Comparison of ENCODE assay signal across 8 cellular contexts in the genomic region with DNA sequence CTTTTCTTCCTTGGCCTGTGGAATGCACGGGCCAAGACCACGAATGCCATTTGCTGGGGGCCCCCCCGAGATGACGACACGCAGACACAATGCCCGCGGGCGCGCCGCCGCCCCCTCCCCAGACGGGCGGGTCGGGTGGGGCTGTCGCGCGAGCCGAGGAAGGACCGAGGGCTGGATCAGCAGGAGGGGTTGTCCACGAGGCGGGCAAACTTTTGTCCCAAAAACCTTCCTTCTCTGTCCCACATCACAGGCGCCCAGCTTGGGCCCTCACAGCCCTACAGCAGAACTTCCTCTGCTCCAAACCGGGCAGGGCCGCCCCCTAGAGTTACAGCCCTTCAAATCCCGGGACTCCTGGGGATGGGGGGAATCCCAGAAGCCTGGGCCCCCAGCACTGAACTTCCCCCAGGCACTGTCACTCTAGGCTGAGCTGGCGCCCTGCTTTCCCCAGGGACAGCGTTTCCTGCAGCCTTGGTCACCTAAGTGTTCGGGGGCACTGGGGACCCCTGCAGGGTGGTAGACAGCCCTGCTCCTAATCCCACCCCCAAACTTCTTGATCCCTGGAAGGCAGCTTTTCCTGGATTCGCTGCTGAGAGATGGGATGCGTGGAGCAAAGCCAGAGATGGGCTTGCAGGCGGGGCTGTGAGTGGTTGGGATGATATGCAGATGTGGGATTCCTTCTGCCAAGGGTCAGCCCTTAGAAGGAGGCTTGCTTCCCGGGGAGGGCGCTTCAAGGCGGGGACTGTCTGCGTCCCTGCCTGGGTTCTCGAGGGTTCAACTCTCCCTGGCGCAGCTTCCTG. TPM values are rescaled to one million over a fixed set of nuclear protein-coding genes. Genes with fewer than 3 reads are reported as not detected.
DNase-seq lines count a peak whose midpoint lies in the region; ATAC-seq, FAIRE-seq and TF ChIP-seq lines count a peak whose summit lies in the region.

No MANE protein-coding gene starts in this region.

- no peak for ATAC-seq in body of pancreas
- no peak for ATAC-seq in stimulated activated naive B cell treated with anti-CD40 and anti-IgM and Interleukin-4, amounts not matched to agents 10 μg/mL and 1 μg/mL and 100 μg/mL, for 72 hours (replicated peaks)
- no peak for ATAC-seq in HG02623 (IDR thresholded peaks at IDR 0.05; ENCODE audit: unreplicated experiment)

- no peak for TF ChIP-seq POLR2A in body of pancreas (IDR thresholded peaks at IDR 0.05)

- no peaks in the 10 kb centered on the region for H3K36me3 ChIP-seq in body of pancreas (replicated peaks in 1 of 2; ENCODE audit: insufficient read depth in 1 of 2, low read depth in 2 of 2)
- no peaks in the 10 kb centered on the region for H3K36me3 ChIP-seq in keratinocyte (ENCODE audit: control insufficient read depth in 2 of 2, extremely low read depth in 1 of 2, insufficient read depth in 2 of 2, low read length in 2 of 2)

- TF ChIP-seq CTCF in body of pancreas (IDR thresholded peaks at IDR 0.05) (no peak), keratinocyte (optimal IDR thresholded peaks at IDR 0.05 in 1 of 3, IDR thresholded peaks at IDR 0.05 in 1 of 3, conservative IDR thresholded peaks at IDR 0.05 in 1 of 3; ENCODE audit: extremely low read depth in 1 of 3, insufficient read depth in 2 of 3, low read length in 3 of 3) (peak in 1 of 3 experiments; percentile 18)

- intact Hi-C loops in body of pancreas (cut with DNase I), result no loop called here

- H3K4me3 ChIP-seq in body of pancreas (no peak overlapping the region), keratinocyte (ENCODE audit: control insufficient read depth in 2 of 3, extremely low read depth in 1 of 3, insufficient read depth in 2 of 3, low read depth in 1 of 3, low read length in 3 of 3) (peak overlapping the region; percentile 52 to 75 (median 63))

- H3K27ac ChIP-seq in body of pancreas, result peak overlapping the region in 2 of 4 donors; percentile 45 to 50
- H3K27ac ChIP-seq in keratinocyte (ENCODE audit: control insufficient read depth, insufficient read depth, low read length), result no peak overlapping the region

- no peaks in the 10 kb centered on the region for H3K36me3 Mint-ChIP-seq in stimulated activated naive B cell treated with anti-CD40 and anti-IgM and Interleukin-4, amounts not matched to agents 10 μg/mL and 1 μg/mL and 100 μg/mL, for 72 hours

- dilution Hi-C loops in keratinocyte (cut with MboI; ENCODE audit: extremely low pct_ligation_motif_present, low sequenced_read_pairs), result no loop called here

- H4K20me1 ChIP-seq in keratinocyte (ENCODE audit: control insufficient read depth, extremely low read depth, insufficient read depth, low read length), result no peaks in the 10 kb centered on the region

- H3K27me3 ChIP-seq in body of pancreas (peaks cover 0 to 11% of the 10 kb centered on the region in 2 donors), keratinocyte (ENCODE audit: control insufficient read depth, extremely low read depth, insufficient read depth, low read length) (peaks cover 6% of the 10 kb centered on the region)

- H3K4me3 Mint-ChIP-seq in stimulated activated naive B cell treated with anti-CD40 and anti-IgM and Interleukin-4, amounts not matched to agents 10 μg/mL and 1 μg/mL and 100 μg/mL, for 72 hours, result peak overlapping the region; percentile 62 to 69

- FAIRE-seq in keratinocyte (lab: Jason Lieb, UNC), result no peak

- H2AFZ ChIP-seq in keratinocyte (ENCODE audit: control insufficient read depth, low read length), result peak overlapping the region; percentile 10

- no peaks in the 10 kb centered on the region for H3K4me1 Mint-ChIP-seq in stimulated activated naive B cell treated with anti-CD40 and anti-IgM and Interleukin-4, amounts not matched to agents 10 μg/mL and 1 μg/mL and 100 μg/mL, for 72 hours

- H3K27ac Mint-ChIP-seq in stimulated activated naive B cell treated with anti-CD40 and anti-IgM and Interleukin-4, amounts not matched to agents 10 μg/mL and 1 μg/mL and 100 μg/mL, for 72 hours, result no peak overlapping the region

- WGBS in body of pancreas, 2 donors, result 5 to 7% methylated on average over 30 to 37 of the region's 37 CpGs

- no peaks in the 10 kb centered on the region for H3K9me1 ChIP-seq in keratinocyte (ENCODE audit: control insufficient read depth, extremely low read depth, insufficient read depth, low read length)

- H3K27me3 Mint-ChIP-seq in stimulated activated naive B cell treated with anti-CD40 and anti-IgM and Interleukin-4, amounts not matched to agents 10 μg/mL and 1 μg/mL and 100 μg/mL, for 72 hours, result peaks cover 33 to 50% of the 10 kb centered on the region in 2 donors

- H3K4me2 ChIP-seq in keratinocyte (ENCODE audit: control insufficient read depth, extremely low read depth, insufficient read depth, low read depth, low read length), result peak overlapping the region; percentile 87

- H3K9me3 ChIP-seq in body of pancreas, result no peaks in the 10 kb centered on the region
- H3K9me3 ChIP-seq in keratinocyte (ENCODE audit: control insufficient read depth, low read depth, low read length), result no peaks in the 10 kb centered on the region

- H3K9ac ChIP-seq in keratinocyte (ENCODE audit: control insufficient read depth, extremely low read depth, insufficient read depth, low read length), result peak overlapping the region; percentile 30

- peaks cover 6% of the 10 kb centered on the region for H3K79me2 ChIP-seq in keratinocyte (ENCODE audit: control insufficient read depth, insufficient read depth, low read length)

- H3K4me1 ChIP-seq in body of pancreas, result peaks cover 20% of the 10 kb centered on the region
- peaks cover 29% of the 10 kb centered on the region for H3K4me1 ChIP-seq in keratinocyte (ENCODE audit: control insufficient read depth, extremely low read depth, insufficient read depth, low read length)

- H3K9me3 Mint-ChIP-seq in stimulated activated naive B cell treated with anti-CD40 and anti-IgM and Interleukin-4, amounts not matched to agents 10 μg/mL and 1 μg/mL and 100 μg/mL, for 72 hours, result no peaks in the 10 kb centered on the region

- DNase-seq in HCEC 1CT (peak; percentile 82), body of pancreas (peak; percentile 26 to 54 (median 32)), keratinocyte (ENCODE audit: low read depth, low spot score) (no peak), DMS114 treated with DMSO at 0.1 percent for 48 hours (lab: John Stamatoyannopoulos, UW; ENCODE audit: unreplicated experiment) (no peak), NCI-H128 (lab: John Stamatoyannopoulos, UW; ENCODE audit: unreplicated experiment) (no peak), NCI-H1417 (lab: John Stamatoyannopoulos, UW) (no peak)
- no peak for DNase-seq in stimulated activated naive B cell treated with anti-CD40 and anti-IgM and Interleukin-4, amounts not matched to agents 10 μg/mL and 1 μg/mL and 100 μg/mL, for 72 hours

RNA-seq across cellular contexts. Expression of gene COL5A1, which starts 1.0 kb away (rescaled TPM):
- 10 to 100 TPM in 1 of 2 donors, 1 to 10 TPM in 1; 7.0 to 14.5 TPM for total RNA-seq in body of pancreas
- polyA plus RNA-seq in keratinocyte, result 3.1 to 5.6 TPM (median 4.9 TPM) in 3 replicates
- 3.0 TPM for polyA plus RNA-seq in keratinocyte (2011; ENCODE audit: low read depth)
- 1.1 and 2.1 TPM in 2 replicates for polyA plus RNA-seq in keratinocyte (2011; cell fraction: cytosol; rRNA removed)
- polyA plus RNA-seq in keratinocyte (2011; cell fraction: nucleus; rRNA removed), result 22.0 and 30.3 TPM in 2 replicates
- 0.87 and 10.2 TPM in 2 replicates for polyA plus RNA-seq in keratinocyte (2012; ENCODE audit: low replicate concordance)
- 6.7 to 22.0 TPM (median 12.5 TPM) in 3 replicates for polyA minus RNA-seq in keratinocyte
- 13.2 TPM for polyA minus RNA-seq in keratinocyte (2011; cell fraction: cytosol; rRNA and poly(A)+ RNA removed)
- 27.4 and 29.4 TPM in 2 replicates for polyA minus RNA-seq in keratinocyte (2011; cell fraction: nucleus; rRNA and poly(A)+ RNA removed)

Comparison
In these comparisons a context has a peak if more than half of its experiments do, and no peak if none do; other contexts are left out.
1. DNase-seq: peak in HCEC 1CT (single experiment) and body of pancreas (4 of 4); none in keratinocyte (single experiment), stimulated activated naive B cell treated with anti-CD40 and anti-IgM and Interleukin-4, amounts not matched to agents 10 μg/mL and 1 μg/mL and 100 μg/mL, for 72 hours (single experiment), DMS114 treated with DMSO at 0.1 percent for 48 hours (single experiment), NCI-H128 (single experiment) and NCI-H1417 (0 of 3).
2. H3K4me3 ChIP-seq: peak in keratinocyte (3 of 3); none in body of pancreas (0 of 2).